9 cellular contexts compared by ENCODE assay signal in genomic region chr3:71360694-71361093, GRCh38.
A peak's percentile ranks its signal among the peaks of the same experiment; 100 is the strongest.
DNase-seq lines count a peak whose midpoint lies in the region; ATAC-seq lines count a peak whose summit lies in the region.
"Had no signal": no experiment of that assay in that cellular context is flagged by ENCODE, and none has a peak within 500 bp of the region (broad histone marks: within the 10 kb centered on the region; RNA-seq: fewer than 3 reads in every experiment).

No MANE protein-coding gene starts in this region.

- H3K4me3 Mint-ChIP-seq in T-helper 17 cell = peak overlapping the region; percentile 56

- H3K27ac Mint-ChIP-seq in T-helper 17 cell = peak overlapping the region; percentile 77

- no peaks in the 10 kb centered on the region for H3K36me3 Mint-ChIP-seq in T-helper 17 cell (ENCODE audit: low read depth)

- DNase-seq in activated naive CD4-positive, alpha-beta T cell treated with Interleukin-2 at 50 U/mL for 16 hours = peak; percentile 53
- DNase-seq in activated naive CD4-positive, alpha-beta T cell (lab: John Stamatoyannopoulos, UW) = no peak
- DNase-seq in T-helper 17 cell = no peak
- DNase-seq in stimulated activated naive CD4-positive, alpha-beta T cell treated with Interleukin-2 at 50 U/mL for 16 hours (lab: John Stamatoyannopoulos, UW) = peak; percentile 38
- no peak for DNase-seq in NCI-H2107 (lab: John Stamatoyannopoulos, UW)
- DNase-seq in glomerular visceral epithelial cell (ENCODE audit: extremely low spot score) = no peak
- DNase-seq in cortex of kidney (lab: John Stamatoyannopoulos, UW) = no peak
- DNase-seq: NCI-H446 had no signal

- no peaks in the 10 kb centered on the region for H3K27me3 Mint-ChIP-seq in T-helper 17 cell

- peaks cover 40% of the 10 kb centered on the region for H3K4me1 Mint-ChIP-seq in T-helper 17 cell

- ATAC-seq in HG02884 (IDR thresholded peaks at IDR 0.05; ENCODE audit: unreplicated experiment) = peak; percentile 72
- peak; percentile 61 for ATAC-seq in T-helper 17 cell

- no peaks in the 10 kb centered on the region for H3K9me3 ChIP-seq in T-helper 17 cell (ENCODE audit: control insufficient read depth, low read length, poor library complexity, severe bottlenecking)

Comparison
In these comparisons a context has a peak if more than half of its experiments do, and no peak if none do; other contexts are left out.
1. DNase-seq: peak in activated naive CD4-positive, alpha-beta T cell treated with Interleukin-2 at 50 U/mL for 16 hours (single experiment) and stimulated activated naive CD4-positive, alpha-beta T cell treated with Interleukin-2 at 50 U/mL for 16 hours (single experiment); none in activated naive CD4-positive, alpha-beta T cell (0 of 4), T-helper 17 cell (0 of 3), NCI-H2107 (single experiment), glomerular visceral epithelial cell (single experiment) and cortex of kidney (single experiment).